In the genomic region with DNA sequence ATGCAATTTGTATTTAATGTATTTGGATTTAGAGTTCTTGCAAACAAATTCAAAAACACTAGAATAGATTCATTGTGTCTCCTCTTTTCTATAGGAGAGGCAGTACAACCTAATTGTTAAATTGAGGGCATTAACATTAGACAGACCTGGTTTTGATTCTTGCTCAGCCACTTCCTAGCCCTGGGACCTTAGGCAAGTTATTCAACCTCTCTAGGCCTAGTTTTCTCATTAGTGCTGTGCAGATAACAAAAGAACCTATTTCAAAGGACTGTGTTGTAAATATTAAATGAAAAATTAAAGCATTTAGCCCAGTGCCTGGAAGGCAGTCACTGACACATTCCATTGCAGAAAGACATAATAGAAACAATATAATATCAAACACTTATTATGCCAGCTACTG, we compare ENCODE assay signal across 28 cellular contexts.
"Had no signal": no experiment of that assay in that cellular context is flagged by ENCODE, and none has a peak within 500 bp of the region (broad histone marks: within the 10 kb centered on the region; RNA-seq: fewer than 3 reads in every experiment).

No MANE protein-coding gene starts in this region.

- H3K36me3 ChIP-seq: stomach, suprapubic skin, thoracic aorta, thyroid gland, tibial artery, tibial nerve, transverse colon, upper lobe of left lung, upper lobe of right lung, uterus, vagina had no signal

- H3K27me3 Mint-ChIP-seq: stimulated activated memory B cell treated with anti-CD40 and anti-IgM and Interleukin-4, amounts not matched to agents 10 μg/mL and 1 μg/mL and 100 μg/mL, for 72 hours; stimulated activated naive B cell treated with anti-CD40 and anti-IgM and Interleukin-4, amounts not matched to agents 10 μg/mL and 1 μg/mL and 100 μg/mL, for 72 hours; stimulated activated naive CD8-positive, alpha-beta T cell treated with anti-CD3 and anti-CD28 coated beads, Interleukin-15, amount 100 ng/mL, for 72 hours; stimulated activated naive CD8-positive, alpha-beta T cell treated with anti-CD3 and anti-CD28 coated beads, Interleukin-15, Interleukin-2, amounts not matched to agents 100 ng/mL and 50 ng/mL, for 24 hours; type B pancreatic cell had no signal

- H3K27ac Mint-ChIP-seq: stimulated activated effector memory CD8-positive, alpha-beta T cell treated with anti-CD3 and anti-CD28 coated beads, Interleukin-12 subunit alpha, Interleukin-12 subunit beta, amount 100 ng/mL, for 72 hours; stimulated activated memory B cell treated with anti-CD40 and anti-IgM and Interleukin-4, amounts not matched to agents 10 μg/mL and 1 μg/mL and 100 μg/mL, for 72 hours; stimulated activated naive B cell treated with anti-CD40 and anti-IgM and Interleukin-4, amounts not matched to agents 10 μg/mL and 1 μg/mL and 100 μg/mL, for 72 hours; stimulated activated naive CD8-positive, alpha-beta T cell treated with anti-CD3 and anti-CD28 coated beads, Interleukin-15, amount 100 ng/mL, for 72 hours; stimulated activated naive CD8-positive, alpha-beta T cell treated with anti-CD3 and anti-CD28 coated beads, Interleukin-15, Interleukin-2, amounts not matched to agents 100 ng/mL and 50 ng/mL, for 24 hours; type B pancreatic cell had no signal

- H3K36me3 Mint-ChIP-seq: stimulated activated effector memory CD8-positive, alpha-beta T cell treated with anti-CD3 and anti-CD28 coated beads, Interleukin-12 subunit alpha, Interleukin-12 subunit beta, amount 100 ng/mL, for 72 hours; stimulated activated memory B cell treated with anti-CD40 and anti-IgM and Interleukin-4, amounts not matched to agents 10 μg/mL and 1 μg/mL and 100 μg/mL, for 72 hours; stimulated activated naive B cell treated with anti-CD40 and anti-IgM and Interleukin-4, amounts not matched to agents 10 μg/mL and 1 μg/mL and 100 μg/mL, for 72 hours; type B pancreatic cell had no signal

- H3K4me3 ChIP-seq: stomach, suprapubic skin, testis, thoracic aorta, thyroid gland, tibial artery, tibial nerve, transverse colon, upper lobe of left lung, upper lobe of right lung, uterus, vagina had no signal

- H3K9me3 ChIP-seq: stomach, suprapubic skin, testis, thoracic aorta, thyroid gland, tibial artery, tibial nerve, transverse colon, upper lobe of left lung, upper lobe of right lung, uterus, vagina had no signal

- DNase-seq: stimulated activated CD4-positive, alpha-beta T cell treated with anti-CD3 and anti-CD28 coated beads, Interleukin-2, amount 100 ng/mL, for 48 hours; stimulated activated CD4-positive, alpha-beta T cell treated with anti-CD3 and anti-CD28 coated beads, Interleukin-4, amount 100 ng/mL, for 1 hour; stimulated activated CD4-positive, alpha-beta T cell treated with anti-CD3 and anti-CD28 coated beads, Interleukin-4, amount 100 ng/mL, for 24 hours; stimulated activated CD4-positive, alpha-beta T cell treated with anti-CD3 and anti-CD28 coated beads, Interleukin-4, amount 100 ng/mL, for 4 hours; stimulated activated CD8-positive, alpha-beta memory T cell treated with anti-CD3 and anti-CD28 coated beads, Interleukin-4, amount 100 ng/mL, for 48 hours; stimulated activated naive B cell treated with anti-CD40 and anti-IgM and Interleukin-4, amounts not matched to agents 10 μg/mL and 1 μg/mL and 100 μg/mL, for 72 hours; stimulated activated naive CD4-positive, alpha-beta T cell; stimulated activated naive CD4-positive, alpha-beta T cell treated with Interleukin-2 at 50 U/mL for 16 hours; stimulated activated naive CD8-positive, alpha-beta T cell treated with anti-CD3 and anti-CD28 coated beads, Interleukin-15, amount 100 ng/mL, for 72 hours; stimulated activated naive CD8-positive, alpha-beta T cell treated with anti-CD3 and anti-CD28 coated beads, Interleukin-15, Interleukin-2, amounts not matched to agents 100 U/mL and 50 U/mL, for 24 hours; stomach; substantia nigra; testis; tibial artery; transverse colon; trophoblast cell; upper lobe of right lung; uterus had no signal

- H3K27me3 ChIP-seq: stomach, suprapubic skin, testis, thyroid gland, tibial artery, tibial nerve, transverse colon, upper lobe of left lung, upper lobe of right lung, uterus, vagina had no signal

- ATAC-seq: stimulated activated effector memory CD8-positive, alpha-beta T cell treated with anti-CD3 and anti-CD28 coated beads, Interleukin-12 subunit alpha, Interleukin-12 subunit beta, amount 100 ng/mL, for 72 hours; stimulated activated memory B cell treated with anti-CD40 and anti-IgM and Interleukin-4, amounts not matched to agents 10 μg/mL and 1 μg/mL and 100 μg/mL, for 72 hours; stimulated activated naive B cell treated with anti-CD40 and anti-IgM and Interleukin-4, amounts not matched to agents 10 μg/mL and 1 μg/mL and 100 μg/mL, for 72 hours; stimulated activated naive CD8-positive, alpha-beta T cell treated with anti-CD3 and anti-CD28 coated beads, Interleukin-15, amount 100 ng/mL, for 72 hours; stimulated activated naive CD8-positive, alpha-beta T cell treated with anti-CD3 and anti-CD28 coated beads, Interleukin-15, Interleukin-2, amounts not matched to agents 100 U/mL and 50 U/mL, for 24 hours had no signal

- H3K4me3 Mint-ChIP-seq: stimulated activated effector memory CD8-positive, alpha-beta T cell treated with anti-CD3 and anti-CD28 coated beads, Interleukin-12 subunit alpha, Interleukin-12 subunit beta, amount 100 ng/mL, for 72 hours; stimulated activated memory B cell treated with anti-CD40 and anti-IgM and Interleukin-4, amounts not matched to agents 10 μg/mL and 1 μg/mL and 100 μg/mL, for 72 hours; stimulated activated naive B cell treated with anti-CD40 and anti-IgM and Interleukin-4, amounts not matched to agents 10 μg/mL and 1 μg/mL and 100 μg/mL, for 72 hours; stimulated activated naive CD8-positive, alpha-beta T cell treated with anti-CD3 and anti-CD28 coated beads, Interleukin-15, amount 100 ng/mL, for 72 hours; stimulated activated naive CD8-positive, alpha-beta T cell treated with anti-CD3 and anti-CD28 coated beads, Interleukin-15, Interleukin-2, amounts not matched to agents 100 ng/mL and 50 ng/mL, for 24 hours; type B pancreatic cell had no signal

- H3K4me1 Mint-ChIP-seq: stimulated activated effector memory CD8-positive, alpha-beta T cell treated with anti-CD3 and anti-CD28 coated beads, Interleukin-12 subunit alpha, Interleukin-12 subunit beta, amount 100 ng/mL, for 72 hours; stimulated activated memory B cell treated with anti-CD40 and anti-IgM and Interleukin-4, amounts not matched to agents 10 μg/mL and 1 μg/mL and 100 μg/mL, for 72 hours; stimulated activated naive B cell treated with anti-CD40 and anti-IgM and Interleukin-4, amounts not matched to agents 10 μg/mL and 1 μg/mL and 100 μg/mL, for 72 hours; stimulated activated naive CD8-positive, alpha-beta T cell treated with anti-CD3 and anti-CD28 coated beads, Interleukin-15, amount 100 ng/mL, for 72 hours had no signal

- H3K4me1 ChIP-seq: suprapubic skin, testis, thyroid gland, tibial artery, upper lobe of right lung, uterus, vagina had no signal

- H3K9me3 Mint-ChIP-seq: stimulated activated effector memory CD8-positive, alpha-beta T cell treated with anti-CD3 and anti-CD28 coated beads, Interleukin-12 subunit alpha, Interleukin-12 subunit beta, amount 100 ng/mL, for 72 hours; stimulated activated memory B cell treated with anti-CD40 and anti-IgM and Interleukin-4, amounts not matched to agents 10 μg/mL and 1 μg/mL and 100 μg/mL, for 72 hours; stimulated activated naive B cell treated with anti-CD40 and anti-IgM and Interleukin-4, amounts not matched to agents 10 μg/mL and 1 μg/mL and 100 μg/mL, for 72 hours; stimulated activated naive CD8-positive, alpha-beta T cell treated with anti-CD3 and anti-CD28 coated beads, Interleukin-15, amount 100 ng/mL, for 72 hours; stimulated activated naive CD8-positive, alpha-beta T cell treated with anti-CD3 and anti-CD28 coated beads, Interleukin-15, Interleukin-2, amounts not matched to agents 100 ng/mL and 50 ng/mL, for 24 hours; type B pancreatic cell had no signal

- H3K27ac ChIP-seq: stomach, suprapubic skin, testis, thoracic aorta, thyroid gland, tibial artery, tibial nerve, transverse colon, upper lobe of left lung, upper lobe of right lung, uterus, vagina had no signal
